18 cellular contexts compared by ENCODE assay signal in genomic region chrX:650274-650673, GRCh38. TPM values are rescaled to one million over a fixed set of nuclear protein-coding genes. Genes with fewer than 3 reads are reported as not detected.
A peak's percentile ranks its signal among the peaks of the same experiment; 100 is the strongest.
DNase-seq lines count a peak whose midpoint lies in the region; ATAC-seq, FAIRE-seq and TF ChIP-seq lines count a peak whose summit lies in the region.
"Had no signal": no experiment of that assay in that cellular context is flagged by ENCODE, and none has a peak within 500 bp of the region (broad histone marks: within the 10 kb centered on the region; RNA-seq: fewer than 3 reads in every experiment).

No MANE protein-coding gene starts in this region.

- intact Hi-C loops in upper lobe of right lung (cut with DNase I) = no loop called here
- intact Hi-C loops in kidney (cut with DNase I) = no loop called here

- H3K4me3 ChIP-seq in HFF-Myc (replicated peaks; ENCODE audit: low read depth, low read length) (peak overlapping the region; percentile 12), upper lobe of right lung (no peak overlapping the region), kidney (ENCODE audit: low read length in 2 of 2) (no peak overlapping the region)
- H3K4me3 ChIP-seq: A549, GM23338 had no signal

- TF ChIP-seq CTCF in HFF-Myc (IDR thresholded peaks at IDR 0.05; ENCODE audit: low read depth, low read length, missing control alignments) = no peak
- TF ChIP-seq CTCF in upper lobe of right lung (IDR thresholded peaks at IDR 0.05) = no peak
- no peak for TF ChIP-seq CTCF in kidney (IDR thresholded peaks at IDR 0.05; ENCODE audit: borderline replicate concordance, extremely low read depth, insufficient read depth)

- H3K4me1 ChIP-seq in upper lobe of right lung = no peaks in the 10 kb centered on the region
- no peaks in the 10 kb centered on the region for H3K4me1 ChIP-seq in kidney (ENCODE audit: control insufficient read depth in 1 of 2, insufficient read depth in 1 of 2, low read depth in 1 of 2, low read length in 2 of 2)
- H3K4me1 ChIP-seq: A549, BE2C, Caco-2 had no signal

- no peak overlapping the region for H3K9ac ChIP-seq in kidney (ENCODE audit: low read length in 2 of 2)

- H3K9me3 ChIP-seq in upper lobe of right lung (no peaks in the 10 kb centered on the region), kidney (ENCODE audit: control insufficient read depth in 1 of 2, low read length in 2 of 2) (no peaks in the 10 kb centered on the region)
- H3K9me3 ChIP-seq: A549, BE2C, Caco-2 had no signal

- H3K36me3 ChIP-seq in upper lobe of right lung (no peaks in the 10 kb centered on the region), kidney (ENCODE audit: control insufficient read depth in 1 of 2, insufficient read depth in 2 of 2, low read length in 2 of 2) (no peaks in the 10 kb centered on the region)
- H3K36me3 ChIP-seq: BE2C had no signal

- FAIRE-seq in kidney (lab: Jason Lieb, UNC) = no peak
- FAIRE-seq: A549, HepG2 had no signal

- no peak for DNase-seq in HFF-Myc (ENCODE audit: extremely low read depth, low read depth)
- peak; percentile 56 for DNase-seq in RPMI8226
- DNase-seq in myocyte (ENCODE audit: low read depth) = peak; percentile 47
- DNase-seq in upper lobe of right lung = peak; percentile 20
- no peak for DNase-seq in NCI-H2227 treated with DMSO at 0.1 percent for 48 hours (lab: John Stamatoyannopoulos, UW)
- DNase-seq in NCI-H446 (lab: John Stamatoyannopoulos, UW) = no peak
- no peak for DNase-seq in kidney
- DNase-seq: BE2C; Caco-2; CD8-positive, alpha-beta memory T cell; DND-41; H7 had no signal

- ATAC-seq in upper lobe of right lung = no peak
- ATAC-seq in GM21528 (IDR thresholded peaks at IDR 0.05; ENCODE audit: low FRiP score, unreplicated experiment) = no peak
- ATAC-seq: GM23338, HepG2 had no signal

- H3K27me3 ChIP-seq in upper lobe of right lung = peaks cover 7% of the 10 kb centered on the region
- H3K27me3 ChIP-seq: BE2C had no signal

- H3K27ac ChIP-seq in upper lobe of right lung (no peak overlapping the region), kidney (ENCODE audit: low read depth in 2 of 2, low read length in 2 of 2) (no peak overlapping the region)
- H3K27ac ChIP-seq: A549 had no signal

RNA-seq across cellular contexts. Expression of gene SHOX, which starts 19.7 kb away (rescaled TPM):
- not detected in 2 replicates for total RNA-seq in myocyte
- polyA plus RNA-seq in myocyte (2012) = not detected
- total RNA-seq in upper lobe of right lung = not detected
- total RNA-seq in kidney = not detected
- not detected for polyA plus RNA-seq in kidney (ENCODE audit: insufficient read depth, low read depth, low replicate concordance)
- total RNA-seq: Caco-2; CD8-positive, alpha-beta memory T cell; GM23338; H7; HepG2; HT1080 had no signal
- polyA plus RNA-seq: A549; AG04450; CD8-positive, alpha-beta memory T cell; GM23338; HepG2 had no signal

Comparison
In these comparisons a context has a peak if more than half of its experiments do, and no peak if none do; other contexts are left out.
1. DNase-seq: peak in RPMI8226 (single experiment), myocyte (single experiment) and upper lobe of right lung (single experiment); none in HFF-Myc (single experiment), NCI-H2227 treated with DMSO at 0.1 percent for 48 hours (single experiment), NCI-H446 (0 of 2) and kidney (single experiment).